Comparison of ENCODE assay signal across 23 cellular contexts in genomic region chr5:74030821-74031220, GRCh38.
DNase-seq lines count a peak whose midpoint lies in the region; ATAC-seq, FAIRE-seq and TF ChIP-seq lines count a peak whose summit lies in the region.
"Had no signal": no experiment of that assay in that cellular context is flagged by ENCODE, and none has a peak within 500 bp of the region (broad histone marks: within the 10 kb centered on the region; RNA-seq: fewer than 3 reads in every experiment).

No MANE protein-coding gene starts in this region.

- no peaks in the 10 kb centered on the region for H4K20me1 ChIP-seq in keratinocyte (ENCODE audit: control insufficient read depth, extremely low read depth, insufficient read depth, low read length)
- H4K20me1 ChIP-seq: BLaER1 had no signal

- H3K79me1 ChIP-seq in trophoblast cell (ENCODE audit: low read length): peaks cover 3% of the 10 kb centered on the region

- peak overlapping the region; percentile 18 for H2AK5ac ChIP-seq in trophoblast cell (ENCODE audit: low read length)

- no peak overlapping the region for H2AFZ ChIP-seq in keratinocyte (ENCODE audit: control insufficient read depth, low read length)
- H2AFZ ChIP-seq in trophoblast cell (ENCODE audit: insufficient read depth, low read length, poor library complexity): no peak overlapping the region
- H2AFZ ChIP-seq: GM23338 had no signal

- no CpG with 5 or more reads among the region's 5 CpGs for WGBS in trophoblast cell (ENCODE audit: extremely low coverage, insufficient coverage, insufficient read length)

- no peak overlapping the region for H4K91ac ChIP-seq in trophoblast cell (ENCODE audit: low read depth, low read length)

- H2BK12ac ChIP-seq in trophoblast cell (ENCODE audit: low read length): peak overlapping the region; percentile 50

- no peak overlapping the region for H3K18ac ChIP-seq in trophoblast cell (ENCODE audit: low read length)

- no peaks in the 10 kb centered on the region for H3K9me3 ChIP-seq in SJCRH30 (replicated peaks)
- no peaks in the 10 kb centered on the region for H3K9me3 ChIP-seq in keratinocyte (ENCODE audit: control insufficient read depth, low read depth, low read length)
- H3K9me3 ChIP-seq in trophoblast cell (ENCODE audit: insufficient read depth, low read depth, low read length): no peaks in the 10 kb centered on the region
- H3K9me3 ChIP-seq: BLaER1, Caco-2, HAP-1 had no signal

- H3K9me1 ChIP-seq in keratinocyte (ENCODE audit: control insufficient read depth, extremely low read depth, insufficient read depth, low read length): no peaks in the 10 kb centered on the region

- dilution Hi-C loops in keratinocyte (cut with MboI; ENCODE audit: extremely low pct_ligation_motif_present, low sequenced_read_pairs): no loop called here

- H3K27ac ChIP-seq in SJCRH30: peak overlapping the region; percentile 82
- no peak overlapping the region for H3K27ac ChIP-seq in keratinocyte (ENCODE audit: control insufficient read depth, insufficient read depth, low read length)
- H3K27ac ChIP-seq in trophoblast cell (ENCODE audit: low read depth, low read length): no peak overlapping the region
- H3K27ac ChIP-seq: 22Rv1, BLaER1, C4-2B had no signal

- ATAC-seq in Right ventricle myocardium inferior (no peak), HG02938 (IDR thresholded peaks at IDR 0.05; ENCODE audit: unreplicated experiment) (no peak)
- ATAC-seq: CD8-positive, alpha-beta T cell; GM23338 had no signal

- no peak overlapping the region for H3K4ac ChIP-seq in trophoblast cell (ENCODE audit: low read depth, low read length)

- FAIRE-seq in keratinocyte (lab: Jason Lieb, UNC): peak; percentile 9
- FAIRE-seq: A204.1, G401.6, GM12892, GM19239, H54 had no signal

- intact Hi-C loops in Right ventricle myocardium inferior (cut with DNase I): loop anchor here (10.0 kb wide), 1 partner anchor 126 kb away; no protein-coding TSS in a partner anchor

- H3K9ac ChIP-seq in keratinocyte (ENCODE audit: control insufficient read depth, extremely low read depth, insufficient read depth, low read length) (no peak overlapping the region), trophoblast cell (ENCODE audit: low read length) (no peak overlapping the region)
- H3K9ac ChIP-seq: BLaER1 had no signal

- no peak overlapping the region for H3K14ac ChIP-seq in trophoblast cell (ENCODE audit: low read length)

- H3K36me3 ChIP-seq in SJCRH30: no peaks in the 10 kb centered on the region
- H3K36me3 ChIP-seq in keratinocyte (ENCODE audit: control insufficient read depth in 2 of 2, extremely low read depth in 1 of 2, insufficient read depth in 2 of 2, low read length in 2 of 2): no peaks in the 10 kb centered on the region
- no peaks in the 10 kb centered on the region for H3K36me3 ChIP-seq in trophoblast cell (ENCODE audit: control insufficient read depth in 1 of 2, insufficient read depth in 2 of 2, low read length in 2 of 2)
- H3K36me3 ChIP-seq: BLaER1, HAP-1 had no signal

- H4K8ac ChIP-seq in trophoblast cell (ENCODE audit: low read depth, low read length): peak overlapping the region; percentile 6

- TF ChIP-seq CTCF in epithelial cell of esophagus (IDR thresholded peaks at IDR 0.05; ENCODE audit: insufficient read depth, low read depth, low read length, missing control alignments) (no peak), keratinocyte (optimal IDR thresholded peaks at IDR 0.05 in 1 of 3, IDR thresholded peaks at IDR 0.05 in 1 of 3, conservative IDR thresholded peaks at IDR 0.05 in 1 of 3; ENCODE audit: extremely low read depth in 1 of 3, insufficient read depth in 2 of 3, low read length in 3 of 3) (no peak)

- no peaks in the 10 kb centered on the region for H3K27me3 ChIP-seq in SJCRH30
- no peaks in the 10 kb centered on the region for H3K27me3 ChIP-seq in keratinocyte (ENCODE audit: control insufficient read depth, extremely low read depth, insufficient read depth, low read length)
- no peaks in the 10 kb centered on the region for H3K27me3 ChIP-seq in trophoblast cell (ENCODE audit: insufficient read depth, low read length)
- H3K27me3 ChIP-seq: BLaER1 had no signal

- H4K12ac ChIP-seq in trophoblast cell (ENCODE audit: low read depth, low read length): no peak overlapping the region

- H3K23ac ChIP-seq in trophoblast cell (ENCODE audit: low read length): no peak overlapping the region

- no peak overlapping the region for H2BK5ac ChIP-seq in trophoblast cell (ENCODE audit: low read depth, low read length, poor library complexity)

- H3K79me2 ChIP-seq in keratinocyte (ENCODE audit: control insufficient read depth, insufficient read depth, low read length) (no peaks in the 10 kb centered on the region), trophoblast cell (ENCODE audit: control insufficient read depth, insufficient read depth, low read length, poor library complexity) (no peaks in the 10 kb centered on the region)

- H3K4me3 ChIP-seq in SJCRH30 (no peak overlapping the region), epithelial cell of esophagus (ENCODE audit: low read length) (no peak overlapping the region), keratinocyte (ENCODE audit: control insufficient read depth in 2 of 3, extremely low read depth in 1 of 3, insufficient read depth in 2 of 3, low read depth in 1 of 3, low read length in 3 of 3) (no peak overlapping the region), trophoblast cell (ENCODE audit: low read depth, low read length) (no peak overlapping the region)
- H3K4me3 ChIP-seq: BLaER1, GM23338, HAP-1 had no signal

- H2BK120ac ChIP-seq in trophoblast cell (ENCODE audit: insufficient read depth, low read length, poor library complexity): no peak overlapping the region

- H3K4me1 ChIP-seq in SJCRH30 (peaks cover 76% of the 10 kb centered on the region), keratinocyte (ENCODE audit: control insufficient read depth, extremely low read depth, insufficient read depth, low read length) (peaks cover 60% of the 10 kb centered on the region), trophoblast cell (ENCODE audit: control insufficient read depth in 1 of 2, insufficient read depth in 2 of 2, low read length in 2 of 2) (peaks cover 5% of the 10 kb centered on the region in 2 experiments)
- H3K4me1 ChIP-seq: BLaER1 had no signal

- H3K4me2 ChIP-seq in keratinocyte (ENCODE audit: control insufficient read depth, extremely low read depth, insufficient read depth, low read depth, low read length): no peak overlapping the region
- no peak overlapping the region for H3K4me2 ChIP-seq in trophoblast cell (ENCODE audit: low read length)
- H3K4me2 ChIP-seq: BLaER1, GM23338 had no signal

- no peak for DNase-seq in SJCRH30
- peak; percentile 36 for DNase-seq in epithelial cell of esophagus (ENCODE audit: low read depth)
- DNase-seq in keratinocyte (ENCODE audit: low read depth, low spot score): no peak
- DNase-seq in trophoblast cell: peak in 1 of 2 donors; percentile 33
- DNase-seq in SHP77 treated with DMSO at 0.1 percent for 48 hours (lab: John Stamatoyannopoulos, UW): no peak
- no peak for DNase-seq in Right ventricle myocardium inferior (ENCODE audit: missing footprints)
- DNase-seq: Caco-2; CD4-positive, CD25-positive, alpha-beta regulatory T cell; CD8-positive, alpha-beta T cell; DMS153; DND-41; HFFc6 had no signal
